9 cellular contexts compared by ENCODE assay signal in the genomic region with DNA sequence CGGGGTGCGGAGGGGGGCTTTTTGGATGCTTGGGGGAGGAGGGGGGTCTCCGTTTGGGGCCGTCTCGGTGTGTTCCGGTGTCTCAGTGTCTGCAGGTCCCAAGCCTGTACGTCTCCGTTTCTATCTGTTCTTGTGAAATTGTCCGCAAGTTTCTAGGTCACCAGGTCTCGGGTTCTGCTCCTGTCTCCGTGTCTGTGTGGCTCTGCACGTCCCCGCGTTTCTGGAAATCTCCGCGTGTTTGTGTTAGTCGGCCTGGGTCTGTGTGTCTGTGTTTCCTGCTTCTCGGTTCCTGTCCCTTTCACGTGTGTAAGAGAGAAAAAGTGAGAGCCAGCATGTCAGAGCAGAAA. TPM values are rescaled to one million over a fixed set of nuclear protein-coding genes. Genes with fewer than 3 reads are reported as not detected.
DNase-seq lines count a peak whose midpoint lies in the region; ATAC-seq and TF ChIP-seq lines count a peak whose summit lies in the region.
"Had no signal": no experiment of that assay in that cellular context is flagged by ENCODE, and none has a peak within 500 bp of the region (broad histone marks: within the 10 kb centered on the region; RNA-seq: fewer than 3 reads in every experiment).

No MANE protein-coding gene starts in this region.

- peaks cover 0 to 2% of the 10 kb centered on the region in 2 donors for H3K9me3 Mint-ChIP-seq in stimulated activated naive B cell treated with anti-CD40 and anti-IgM and Interleukin-4, amounts not matched to agents 10 μg/mL and 1 μg/mL and 100 μg/mL, for 72 hours

- H3K4me3 ChIP-seq in astrocyte of the cerebellum (ENCODE audit: low read depth, low read length) (peak overlapping the region; percentile 57), kidney epithelial cell (ENCODE audit: low read depth, low read length) (peak overlapping the region; percentile 73)

- no peaks in the 10 kb centered on the region for H3K36me3 ChIP-seq in kidney epithelial cell (ENCODE audit: control insufficient read depth, insufficient read depth, low read length)

- H3K27me3 ChIP-seq in kidney epithelial cell (ENCODE audit: control insufficient read depth, insufficient read depth, low read length) = peaks cover 13% of the 10 kb centered on the region

- in situ Hi-C loops in astrocyte of the cerebellum (cut with HindIII; ENCODE audit: low sequenced_read_pairs) = loop anchor here (5.0 kb wide), 1 partner anchor 96 kb away; no protein-coding TSS in a partner anchor

- intact Hi-C loops in Right ventricle myocardium inferior (cut with DNase I) (loop anchor here (1.0 to 2.0 kb wide), 3 partner anchors 21 to 135 kb away; no protein-coding TSS in a partner anchor), cardiac septum (cut with DNase I) (loop anchor here (5.0 kb wide), 3 partner anchors 51 to 116 kb away; no protein-coding TSS in a partner anchor)

- H3K4me3 Mint-ChIP-seq in stimulated activated naive B cell treated with anti-CD40 and anti-IgM and Interleukin-4, amounts not matched to agents 10 μg/mL and 1 μg/mL and 100 μg/mL, for 72 hours = peak overlapping the region; percentile 83 to 89

- peaks cover 49 to 68% of the 10 kb centered on the region in 2 donors for H3K27me3 Mint-ChIP-seq in stimulated activated naive B cell treated with anti-CD40 and anti-IgM and Interleukin-4, amounts not matched to agents 10 μg/mL and 1 μg/mL and 100 μg/mL, for 72 hours

- no peaks in the 10 kb centered on the region for H3K36me3 Mint-ChIP-seq in stimulated activated naive B cell treated with anti-CD40 and anti-IgM and Interleukin-4, amounts not matched to agents 10 μg/mL and 1 μg/mL and 100 μg/mL, for 72 hours

- ATAC-seq in Right ventricle myocardium inferior = peak; percentile 18
- ATAC-seq in stimulated activated naive B cell treated with anti-CD40 and anti-IgM and Interleukin-4, amounts not matched to agents 10 μg/mL and 1 μg/mL and 100 μg/mL, for 72 hours (replicated peaks) = peak; percentile 30 to 31
- no peak for ATAC-seq in HG02763 (IDR thresholded peaks at IDR 0.05; ENCODE audit: unreplicated experiment)
- no peak for ATAC-seq in GM21717 (IDR thresholded peaks at IDR 0.05; ENCODE audit: unreplicated experiment)

- H3K27ac Mint-ChIP-seq in stimulated activated naive B cell treated with anti-CD40 and anti-IgM and Interleukin-4, amounts not matched to agents 10 μg/mL and 1 μg/mL and 100 μg/mL, for 72 hours = peak overlapping the region; percentile 83

- peaks cover 15 to 20% of the 10 kb centered on the region in 2 donors for H3K4me1 Mint-ChIP-seq in stimulated activated naive B cell treated with anti-CD40 and anti-IgM and Interleukin-4, amounts not matched to agents 10 μg/mL and 1 μg/mL and 100 μg/mL, for 72 hours

- DNase-seq in Right ventricle myocardium inferior (ENCODE audit: missing footprints) = no peak
- DNase-seq in cardiac septum (ENCODE audit: low spot score) = no peak
- no peak for DNase-seq in astrocyte of the cerebellum (ENCODE audit: low read depth)
- no peak for DNase-seq in kidney epithelial cell (ENCODE audit: low read depth)
- no peak for DNase-seq in stimulated activated naive B cell treated with anti-CD40 and anti-IgM and Interleukin-4, amounts not matched to agents 10 μg/mL and 1 μg/mL and 100 μg/mL, for 72 hours
- no peak for DNase-seq in T-helper 9 cell

- no peak for TF ChIP-seq CTCF in astrocyte of the cerebellum (IDR thresholded peaks at IDR 0.05; ENCODE audit: low read depth, low read length, missing control alignments)
- no peak for TF ChIP-seq CTCF in kidney epithelial cell (IDR thresholded peaks at IDR 0.05; ENCODE audit: insufficient read depth, low read length, poor library complexity, severe bottlenecking)

RNA-seq across cellular contexts. Expression of a gene that starts 0.9 kb away (rescaled TPM):
- total RNA-seq in Right ventricle myocardium inferior (9.8 TPM), cardiac septum (12.8 TPM), kidney epithelial cell (8.2 and 8.4 TPM in 2 replicates)

RNA-seq across cellular contexts. Expression of a gene that starts 57.2 kb away (rescaled TPM):
- total RNA-seq in Right ventricle myocardium inferior (not detected), cardiac septum (not detected), kidney epithelial cell (13.8 and 15.8 TPM in 2 replicates)
- total RNA-seq: T-helper 2 cell treated with Interferon-gamma antibody and Interleukin-4, amounts not matched to agents 100 ng/mL and 5 ng/mL, for 36 hours had no signal

Comparison
In these comparisons a context has a peak if more than half of its experiments do, and no peak if none do; other contexts are left out.
1. ATAC-seq: peak in Right ventricle myocardium inferior (single experiment) and stimulated activated naive B cell treated with anti-CD40 and anti-IgM and Interleukin-4, amounts not matched to agents 10 μg/mL and 1 μg/mL and 100 μg/mL, for 72 hours (2 of 2); none in HG02763 (single experiment) and GM21717 (single experiment).
2. RNA of a gene that starts 57.2 kb away (total RNA-seq): 13.8 to 15.8 TPM in kidney epithelial cell; not detected in Right ventricle myocardium inferior (single experiment) and not detected in cardiac septum (single experiment); every median in the first group is over 10 times any median in the second.